ENCODE assay signal across 17 cellular contexts in the genomic region with DNA sequence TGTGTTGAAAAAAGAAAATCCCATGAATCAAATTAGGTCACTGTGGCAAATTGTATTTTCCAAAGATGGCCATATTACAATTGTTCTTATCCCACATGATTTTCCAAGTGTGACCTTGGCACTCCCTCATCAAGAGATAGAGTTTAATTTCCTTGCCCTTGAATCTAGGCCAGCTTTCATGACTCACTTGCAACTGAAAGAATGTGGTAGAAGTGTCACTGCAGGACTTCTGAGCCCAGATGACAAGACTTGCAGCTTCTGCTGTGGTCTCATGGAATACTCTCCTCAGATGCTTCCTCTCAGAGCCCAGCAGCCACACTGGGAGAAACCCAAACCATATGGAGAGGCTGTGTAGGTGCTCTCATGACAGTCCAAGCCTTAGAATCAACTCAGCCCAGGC.
DNase-seq lines count a peak whose midpoint lies in the region; ATAC-seq, FAIRE-seq and TF ChIP-seq lines count a peak whose summit lies in the region.
"Had no signal": no experiment of that assay in that cellular context is flagged by ENCODE, and none has a peak within 500 bp of the region (broad histone marks: within the 10 kb centered on the region; RNA-seq: fewer than 3 reads in every experiment).

No MANE protein-coding gene starts in this region.

- ATAC-seq in SK-N-SH treated with all-trans-retinoic acid at 6 μM for 48 hours: peak; percentile 87
- ATAC-seq: GM12878 had no signal

- FAIRE-seq in urothelium cell line (lab: Jason Lieb, UNC): no peak
- FAIRE-seq: GM12878 had no signal

- no peak overlapping the region for H3K4me3 ChIP-seq in foreskin fibroblast (ENCODE audit: low read depth in 1 of 2, low read length in 2 of 2)
- H3K4me3 ChIP-seq: GM12878, ovary, SJCRH30, tibial artery had no signal

- no peak for TF ChIP-seq CTCF in foreskin fibroblast (IDR thresholded peaks at IDR 0.05; ENCODE audit: low read depth, low read length)

- peak; percentile 4 to 12 for DNase-seq in NCI-H446 (lab: John Stamatoyannopoulos, UW)
- no peak for DNase-seq in NCI-H446 treated with DMSO at 0.1 percent for 48 hours (lab: John Stamatoyannopoulos, UW)
- DNase-seq in foreskin fibroblast: peak; percentile 4 to 49
- DNase-seq in urothelium cell line (ENCODE audit: low spot score): peak; percentile 35
- DNase-seq in NCI-H1092 (lab: John Stamatoyannopoulos, UW): no peak
- DNase-seq in SKM-1 (lab: John Stamatoyannopoulos, UW; ENCODE audit: unreplicated experiment): no peak
- no peak for DNase-seq in inferior parietal cortex (ENCODE audit: extremely low spot score)
- DNase-seq: activated CD4-positive, alpha-beta T cell treated with anti-CD3 and anti-CD28 coated beads for 48 hours; CD4-positive, alpha-beta memory T cell; central memory CD4-positive, alpha-beta T cell; NCI-H2107; ovary; T1000; tibial artery had no signal

TF ChIP-seq in SK-N-SH treated with all-trans-retinoic acid at 6 μM for 48 hours, 23 proteins besides CTCF, POLR2A, EP300 and RAD21:
- TF ChIP-seq, protein P1, sequence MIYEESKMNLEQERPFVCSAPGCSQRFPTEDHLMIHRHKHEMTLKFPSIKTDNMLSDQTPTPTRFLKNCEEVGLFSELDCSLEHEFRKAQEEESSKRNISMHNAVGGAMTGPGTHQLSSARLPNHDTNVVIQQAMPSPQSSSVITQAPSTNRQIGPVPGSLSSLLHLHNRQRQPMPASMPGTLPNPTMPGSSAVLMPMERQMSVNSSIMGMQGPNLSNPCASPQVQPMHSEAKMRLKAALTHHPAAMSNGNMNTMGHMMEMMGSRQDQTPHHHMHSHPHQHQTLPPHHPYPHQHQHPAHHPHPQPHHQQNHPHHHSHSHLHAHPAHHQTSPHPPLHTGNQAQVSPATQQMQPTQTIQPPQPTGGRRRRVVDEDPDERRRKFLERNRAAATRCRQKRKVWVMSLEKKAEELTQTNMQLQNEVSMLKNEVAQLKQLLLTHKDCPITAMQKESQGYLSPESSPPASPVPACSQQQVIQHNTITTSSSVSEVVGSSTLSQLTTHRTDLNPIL (CRISPR knock-in tag; IDR thresholded peaks at IDR 0.05; ENCODE audit: low read depth): no peak
- TF ChIP-seq TOX (CRISPR knock-in tag; IDR thresholded peaks at IDR 0.05; ENCODE audit: borderline replicate concordance) (no peak), ESRRG (CRISPR knock-in tag; IDR thresholded peaks at IDR 0.05) (no peak), PPARA (CRISPR knock-in tag; IDR thresholded peaks at IDR 0.05; ENCODE audit: borderline replicate concordance) (no peak), SNAI2 (CRISPR knock-in tag; IDR thresholded peaks at IDR 0.05) (no peak; the same call in 1 of the 2 replicates), ISL1 (CRISPR knock-in tag; IDR thresholded peaks at IDR 0.05) (no peak), ZFP3 (CRISPR knock-in tag; IDR thresholded peaks at IDR 0.05) (no peak), ZC3H10 (CRISPR knock-in tag; IDR thresholded peaks at IDR 0.05) (no peak), TCF4 (CRISPR knock-in tag; IDR thresholded peaks at IDR 0.05; ENCODE audit: borderline replicate concordance) (no peak), RARB (CRISPR knock-in tag; IDR thresholded peaks at IDR 0.05) (no peak)
- TF ChIP-seq, protein P2, sequence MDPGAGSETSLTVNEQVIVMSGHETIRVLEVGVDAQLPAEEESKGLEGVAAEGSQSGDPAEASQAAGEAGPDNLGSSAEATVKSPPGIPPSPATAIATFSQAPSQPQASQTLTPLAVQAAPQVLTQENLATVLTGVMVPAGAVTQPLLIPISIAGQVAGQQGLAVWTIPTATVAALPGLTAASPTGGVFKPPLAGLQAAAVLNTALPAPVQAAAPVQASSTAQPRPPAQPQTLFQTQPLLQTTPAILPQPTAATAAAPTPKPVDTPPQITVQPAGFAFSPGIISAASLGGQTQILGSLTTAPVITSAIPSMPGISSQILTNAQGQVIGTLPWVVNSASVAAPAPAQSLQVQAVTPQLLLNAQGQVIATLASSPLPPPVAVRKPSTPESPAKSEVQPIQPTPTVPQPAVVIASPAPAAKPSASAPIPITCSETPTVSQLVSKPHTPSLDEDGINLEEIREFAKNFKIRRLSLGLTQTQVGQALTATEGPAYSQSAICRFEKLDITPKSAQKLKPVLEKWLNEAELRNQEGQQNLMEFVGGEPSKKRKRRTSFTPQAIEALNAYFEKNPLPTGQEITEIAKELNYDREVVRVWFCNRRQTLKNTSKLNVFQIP (CRISPR knock-in tag; IDR thresholded peaks at IDR 0.05; ENCODE audit: borderline replicate concordance, low read depth): no peak
- TF ChIP-seq, protein P3, sequence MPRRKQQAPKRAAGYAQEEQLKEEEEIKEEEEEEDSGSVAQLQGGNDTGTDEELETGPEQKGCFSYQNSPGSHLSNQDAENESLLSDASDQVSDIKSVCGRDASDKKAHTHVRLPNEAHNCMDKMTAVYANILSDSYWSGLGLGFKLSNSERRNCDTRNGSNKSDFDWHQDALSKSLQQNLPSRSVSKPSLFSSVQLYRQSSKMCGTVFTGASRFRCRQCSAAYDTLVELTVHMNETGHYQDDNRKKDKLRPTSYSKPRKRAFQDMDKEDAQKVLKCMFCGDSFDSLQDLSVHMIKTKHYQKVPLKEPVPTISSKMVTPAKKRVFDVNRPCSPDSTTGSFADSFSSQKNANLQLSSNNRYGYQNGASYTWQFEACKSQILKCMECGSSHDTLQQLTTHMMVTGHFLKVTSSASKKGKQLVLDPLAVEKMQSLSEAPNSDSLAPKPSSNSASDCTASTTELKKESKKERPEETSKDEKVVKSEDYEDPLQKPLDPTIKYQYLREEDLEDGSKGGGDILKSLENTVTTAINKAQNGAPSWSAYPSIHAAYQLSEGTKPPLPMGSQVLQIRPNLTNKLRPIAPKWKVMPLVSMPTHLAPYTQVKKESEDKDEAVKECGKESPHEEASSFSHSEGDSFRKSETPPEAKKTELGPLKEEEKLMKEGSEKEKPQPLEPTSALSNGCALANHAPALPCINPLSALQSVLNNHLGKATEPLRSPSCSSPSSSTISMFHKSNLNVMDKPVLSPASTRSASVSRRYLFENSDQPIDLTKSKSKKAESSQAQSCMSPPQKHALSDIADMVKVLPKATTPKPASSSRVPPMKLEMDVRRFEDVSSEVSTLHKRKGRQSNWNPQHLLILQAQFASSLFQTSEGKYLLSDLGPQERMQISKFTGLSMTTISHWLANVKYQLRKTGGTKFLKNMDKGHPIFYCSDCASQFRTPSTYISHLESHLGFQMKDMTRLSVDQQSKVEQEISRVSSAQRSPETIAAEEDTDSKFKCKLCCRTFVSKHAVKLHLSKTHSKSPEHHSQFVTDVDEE (CRISPR knock-in tag; IDR thresholded peaks at IDR 0.05): no peak
- TF ChIP-seq, protein P4, sequence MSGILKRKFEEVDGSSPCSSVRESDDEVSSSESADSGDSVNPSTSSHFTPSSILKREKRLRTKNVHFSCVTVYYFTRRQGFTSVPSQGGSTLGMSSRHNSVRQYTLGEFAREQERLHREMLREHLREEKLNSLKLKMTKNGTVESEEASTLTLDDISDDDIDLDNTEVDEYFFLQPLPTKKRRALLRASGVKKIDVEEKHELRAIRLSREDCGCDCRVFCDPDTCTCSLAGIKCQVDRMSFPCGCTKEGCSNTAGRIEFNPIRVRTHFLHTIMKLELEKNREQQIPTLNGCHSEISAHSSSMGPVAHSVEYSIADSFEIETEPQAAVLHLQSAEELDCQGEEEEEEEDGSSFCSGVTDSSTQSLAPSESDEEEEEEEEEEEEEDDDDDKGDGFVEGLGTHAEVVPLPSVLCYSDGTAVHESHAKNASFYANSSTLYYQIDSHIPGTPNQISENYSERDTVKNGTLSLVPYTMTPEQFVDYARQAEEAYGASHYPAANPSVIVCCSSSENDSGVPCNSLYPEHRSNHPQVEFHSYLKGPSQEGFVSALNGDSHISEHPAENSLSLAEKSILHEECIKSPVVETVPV (CRISPR knock-in tag; IDR thresholded peaks at IDR 0.05): no peak

Comparison
In these comparisons a context has a peak if more than half of its experiments do, and no peak if none do; other contexts are left out.
1. DNase-seq: peak in NCI-H446 (2 of 2), foreskin fibroblast (2 of 2) and urothelium cell line (single experiment); none in NCI-H446 treated with DMSO at 0.1 percent for 48 hours (single experiment), NCI-H1092 (single experiment), SKM-1 (single experiment) and inferior parietal cortex (single experiment).